Comparison of ENCODE assay signal across 11 cellular contexts in the genomic region with DNA sequence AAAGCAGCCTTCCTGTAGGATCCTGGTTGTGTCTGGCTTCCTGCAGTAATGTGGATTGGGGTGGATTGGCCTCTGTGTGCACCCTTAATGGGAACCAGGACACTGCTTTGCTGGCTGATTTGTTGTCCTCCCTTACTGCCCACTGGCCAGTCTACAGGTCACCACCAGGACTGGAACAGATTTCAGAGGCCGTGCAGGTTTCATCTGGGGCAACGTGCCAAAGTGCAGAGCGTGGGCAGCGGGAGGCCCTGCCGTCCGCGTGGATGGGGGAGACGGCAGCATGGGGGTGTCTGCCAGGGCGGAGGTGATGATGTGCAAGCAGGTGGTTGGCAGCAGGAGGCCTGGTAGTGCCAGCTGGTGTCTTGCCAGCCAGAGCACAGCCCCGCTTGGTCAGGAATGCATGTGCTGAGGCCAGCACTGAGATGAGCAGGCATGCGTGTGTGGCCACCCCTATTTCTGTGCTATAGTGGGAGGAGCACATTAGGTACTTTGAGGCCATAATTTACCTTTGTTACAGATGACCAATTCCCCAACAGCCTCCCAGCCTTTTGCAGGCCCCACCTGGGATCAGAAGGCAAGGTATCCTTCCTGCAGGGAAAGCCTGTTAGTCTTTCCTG. TPM values are rescaled to one million over a fixed set of nuclear protein-coding genes. Genes with fewer than 3 reads are reported as not detected.
DNase-seq lines count a peak whose midpoint lies in the region; ATAC-seq lines count a peak whose summit lies in the region.
"Had no signal": no experiment of that assay in that cellular context is flagged by ENCODE, and none has a peak within 500 bp of the region (broad histone marks: within the 10 kb centered on the region; RNA-seq: fewer than 3 reads in every experiment).

No MANE protein-coding gene starts in this region.

- H3K4me1 Mint-ChIP-seq in activated T-helper 17 cell treated with anti-CD3 and anti-CD28 coated beads, Interleukin-2, amount 50 U/mL, for 72 hours = peaks cover 14% of the 10 kb centered on the region
- H3K4me1 Mint-ChIP-seq in stimulated activated effector memory CD8-positive, alpha-beta T cell treated with anti-CD3 and anti-CD28 coated beads, Interleukin-12 subunit alpha, Interleukin-12 subunit beta, amount 100 ng/mL, for 72 hours = peaks cover 46% of the 10 kb centered on the region

- H3K4me3 Mint-ChIP-seq in activated T-helper 17 cell treated with anti-CD3 and anti-CD28 coated beads, Interleukin-2, amount 50 U/mL, for 72 hours = no peak overlapping the region
- no peak overlapping the region for H3K4me3 Mint-ChIP-seq in stimulated activated effector memory CD8-positive, alpha-beta T cell treated with anti-CD3 and anti-CD28 coated beads, Interleukin-12 subunit alpha, Interleukin-12 subunit beta, amount 100 ng/mL, for 72 hours
- H3K4me3 Mint-ChIP-seq: activated T-cell treated with anti-CD3 and anti-CD28 coated beads, Interleukin-2, amount 50 U/mL, for 4 hours; stimulated activated naive B cell treated with anti-CD40 and anti-IgM and Interleukin-4, amounts not matched to agents 10 μg/mL and 1 μg/mL and 100 μg/mL, for 72 hours had no signal

- H3K27me3 Mint-ChIP-seq in activated T-helper 17 cell treated with anti-CD3 and anti-CD28 coated beads, Interleukin-2, amount 50 U/mL, for 72 hours = no peaks in the 10 kb centered on the region
- H3K27me3 Mint-ChIP-seq: stimulated activated naive B cell treated with anti-CD40 and anti-IgM and Interleukin-4, amounts not matched to agents 10 μg/mL and 1 μg/mL and 100 μg/mL, for 72 hours had no signal

- ATAC-seq in activated T-helper 17 cell treated with anti-CD3 and anti-CD28 coated beads, Interleukin-2, amount 50 U/mL, for 72 hours (replicated peaks) = no peak
- no peak for ATAC-seq in stimulated activated effector memory CD8-positive, alpha-beta T cell treated with anti-CD3 and anti-CD28 coated beads, Interleukin-12 subunit alpha, Interleukin-12 subunit beta, amount 100 ng/mL, for 72 hours
- ATAC-seq in GM21825 (IDR thresholded peaks at IDR 0.05; ENCODE audit: unreplicated experiment) = no peak
- ATAC-seq: activated T-cell treated with anti-CD3 and anti-CD28 coated beads, Interleukin-2, amount 50 U/mL, for 4 hours; stimulated activated naive B cell treated with anti-CD40 and anti-IgM and Interleukin-4, amounts not matched to agents 10 μg/mL and 1 μg/mL and 100 μg/mL, for 72 hours had no signal

- peak overlapping the region; percentile 36 for H3K27ac Mint-ChIP-seq in activated T-helper 17 cell treated with anti-CD3 and anti-CD28 coated beads, Interleukin-2, amount 50 U/mL, for 72 hours
- H3K27ac Mint-ChIP-seq in stimulated activated effector memory CD8-positive, alpha-beta T cell treated with anti-CD3 and anti-CD28 coated beads, Interleukin-12 subunit alpha, Interleukin-12 subunit beta, amount 100 ng/mL, for 72 hours = peak overlapping the region; percentile 23
- H3K27ac Mint-ChIP-seq: stimulated activated naive B cell treated with anti-CD40 and anti-IgM and Interleukin-4, amounts not matched to agents 10 μg/mL and 1 μg/mL and 100 μg/mL, for 72 hours had no signal

- H3K9me3 Mint-ChIP-seq in activated T-helper 17 cell treated with anti-CD3 and anti-CD28 coated beads, Interleukin-2, amount 50 U/mL, for 72 hours = no peaks in the 10 kb centered on the region
- H3K9me3 Mint-ChIP-seq in stimulated activated effector memory CD8-positive, alpha-beta T cell treated with anti-CD3 and anti-CD28 coated beads, Interleukin-12 subunit alpha, Interleukin-12 subunit beta, amount 100 ng/mL, for 72 hours = no peaks in the 10 kb centered on the region
- H3K9me3 Mint-ChIP-seq: activated T-cell treated with anti-CD3 and anti-CD28 coated beads, Interleukin-2, amount 50 U/mL, for 4 hours; stimulated activated naive B cell treated with anti-CD40 and anti-IgM and Interleukin-4, amounts not matched to agents 10 μg/mL and 1 μg/mL and 100 μg/mL, for 72 hours had no signal

- H3K36me3 Mint-ChIP-seq in activated T-helper 17 cell treated with anti-CD3 and anti-CD28 coated beads, Interleukin-2, amount 50 U/mL, for 72 hours (ENCODE audit: low read depth) = peaks cover 41% of the 10 kb centered on the region
- H3K36me3 Mint-ChIP-seq in stimulated activated effector memory CD8-positive, alpha-beta T cell treated with anti-CD3 and anti-CD28 coated beads, Interleukin-12 subunit alpha, Interleukin-12 subunit beta, amount 100 ng/mL, for 72 hours = peaks cover 10% of the 10 kb centered on the region

- DNase-seq in NCI-H1105 (lab: John Stamatoyannopoulos, UW) = peak; percentile 82
- peak; percentile 55 for DNase-seq in iPS-NIHi11 (ENCODE audit: low spot score)
- DNase-seq in stimulated activated effector memory CD8-positive, alpha-beta T cell treated with anti-CD3 and anti-CD28 coated beads, Interleukin-12 subunit alpha, Interleukin-12 subunit beta, amount 100 ng/mL, for 72 hours (ENCODE audit: low spot score in 2 of 2) = no peak
- no peak for DNase-seq in GDM1 (lab: John Stamatoyannopoulos, UW)
- no peak for DNase-seq in NOMO-1 (lab: John Stamatoyannopoulos, UW; ENCODE audit: unreplicated experiment in 2 of 2)
- DNase-seq in NCI-H1930 (lab: John Stamatoyannopoulos, UW) = no peak
- DNase-seq: activated T-cell treated with anti-CD3 and anti-CD28 coated beads, Interleukin-2, amount 50 U/mL, for 4 hours; stimulated activated naive B cell treated with anti-CD40 and anti-IgM and Interleukin-4, amounts not matched to agents 10 μg/mL and 1 μg/mL and 100 μg/mL, for 72 hours; T-helper 1 cell had no signal

RNA-seq across cellular contexts. Expression of a gene that starts 24.3 kb away (rescaled TPM):
- 10 to 100 TPM; 43.3 to 50.3 TPM for total RNA-seq in activated T-helper 17 cell treated with anti-CD3 and anti-CD28 coated beads, Interleukin-2, amount 50 U/mL, for 72 hours

RNA-seq across cellular contexts. Expression of a gene that starts 59.4 kb away (rescaled TPM):
- total RNA-seq in activated T-helper 17 cell treated with anti-CD3 and anti-CD28 coated beads, Interleukin-2, amount 50 U/mL, for 72 hours = under 1 TPM; 0.61 to 0.80 TPM

Comparison
In these comparisons a context has a peak if more than half of its experiments do, and no peak if none do; other contexts are left out.
1. DNase-seq: peak in NCI-H1105 (single experiment) and iPS-NIHi11 (single experiment); none in stimulated activated effector memory CD8-positive, alpha-beta T cell treated with anti-CD3 and anti-CD28 coated beads, Interleukin-12 subunit alpha, Interleukin-12 subunit beta, amount 100 ng/mL, for 72 hours (0 of 2), GDM1 (single experiment), NOMO-1 (0 of 2) and NCI-H1930 (0 of 2).